8 cellular contexts compared by ENCODE assay signal in the genomic region with DNA sequence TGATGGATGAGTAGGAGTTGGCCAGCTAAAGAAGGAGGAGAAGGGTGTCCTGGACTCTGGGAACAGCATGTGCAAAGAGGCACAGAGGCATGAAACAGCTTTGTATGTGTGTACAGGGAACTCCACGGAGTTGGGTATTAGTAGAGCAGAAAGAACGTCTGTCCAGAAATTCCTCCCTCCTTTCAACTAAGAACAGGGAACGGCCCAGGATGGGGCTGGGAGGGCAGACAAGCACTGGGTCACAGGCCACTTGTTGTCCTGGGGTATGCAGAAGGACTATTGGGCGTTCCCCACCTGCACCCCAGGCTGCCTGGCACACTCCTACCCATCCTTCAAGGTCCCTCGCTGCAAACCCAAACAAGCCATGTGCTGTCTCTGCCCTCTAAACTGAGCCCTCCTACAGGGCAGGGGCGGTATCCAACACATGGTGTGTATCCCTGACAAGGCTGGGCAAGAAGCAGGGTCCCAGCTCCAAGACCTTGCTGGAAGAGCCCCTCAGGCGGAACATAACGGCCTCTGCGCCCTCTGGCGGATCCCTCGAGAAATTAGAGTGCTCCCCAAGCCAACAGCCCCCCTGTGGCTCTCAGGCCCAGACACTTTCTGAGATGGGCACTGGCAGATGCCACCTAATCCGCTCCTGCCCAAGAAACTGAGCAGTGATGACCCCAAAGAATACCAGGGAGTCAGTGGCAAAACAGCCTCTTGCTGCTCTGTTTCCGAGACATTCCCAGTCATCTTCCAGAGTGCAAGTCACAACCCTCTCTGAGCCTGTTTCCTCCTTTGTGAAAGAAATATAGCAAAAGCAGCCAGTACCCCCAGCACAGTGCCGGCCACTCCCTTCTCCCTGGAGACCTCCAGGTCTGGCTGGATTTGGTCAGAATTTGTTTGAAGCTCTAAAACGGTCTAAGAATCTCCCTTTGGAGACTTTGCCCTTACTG. TPM values are rescaled to one million over a fixed set of nuclear protein-coding genes. Genes with fewer than 3 reads are reported as not detected.
DNase-seq lines count a peak whose midpoint lies in the region; ATAC-seq and TF ChIP-seq lines count a peak whose summit lies in the region.

No MANE protein-coding gene starts in this region.

- POLR2A ChIA-PET in T-cell (lab: Charles Lee), result no interaction called here

- H3K36me3 Mint-ChIP-seq in HFFc6 (ENCODE audit: low read depth) (peaks cover 5% of the 10 kb centered on the region), T-cell (peaks cover 4% of the 10 kb centered on the region)

- CTCF ChIA-PET in T-cell (lab: Charles Lee), result interaction anchor here (0.6 to 1.0 kb wide), 4 partner anchors 111 to 161 kb away, joined by 3 read pairs; no protein-coding TSS in a partner anchor

- intact Hi-C loops in left colon (cut with DNase I, micrococcal nuclease) (no loop called here), tibial artery (cut with DNase I; ENCODE audit: low total_unique reads) (no loop called here)

- H3K27me3 Mint-ChIP-seq in HFFc6 (ENCODE audit: insufficient read depth), result peaks cover 25% of the 10 kb centered on the region
- peaks cover 45 to 80% of the 10 kb centered on the region in 2 donors for H3K27me3 Mint-ChIP-seq in T-cell

- H3K27ac Mint-ChIP-seq in HFFc6 (no peak overlapping the region), T-cell (no peak overlapping the region)

- H3K9me3 Mint-ChIP-seq in HFFc6 (peaks cover 9% of the 10 kb centered on the region), T-cell (peaks cover 0 to 3% (median 0%) of the 10 kb centered on the region in 3 donors)

- H3K4me3 ChIP-seq in astrocyte of the cerebellum (ENCODE audit: low read depth, low read length) (no peak overlapping the region), tibial artery (no peak overlapping the region)

- H3K27ac ChIP-seq in C4-2B (no peak overlapping the region), tibial artery (no peak overlapping the region)

- H3K4me1 Mint-ChIP-seq in HFFc6 (ENCODE audit: low read depth) (peaks cover 50% of the 10 kb centered on the region), T-cell (peaks cover 10 to 30% (median 11%) of the 10 kb centered on the region in 3 donors)

- H3K27me3 ChIP-seq in tibial artery, result peaks cover 0 to 96% of the 10 kb centered on the region in 2 donors

- in situ Hi-C loops in astrocyte of the cerebellum (cut with HindIII; ENCODE audit: low sequenced_read_pairs), result no loop called here

- peaks cover 0 to 3% (median 0%) of the 10 kb centered on the region in 3 donors for H3K9me3 ChIP-seq in tibial artery

- H3K36me3 ChIP-seq in tibial artery, result no peaks in the 10 kb centered on the region

- H3K4me1 ChIP-seq in tibial artery, result peaks cover 0 to 16% (median 15%) of the 10 kb centered on the region in 4 donors

- DNase-seq in HFFc6, result no peak
- DNase-seq in T-cell, result peak in 33 of 34 experiments; percentile 15 to 65 (median 47)
- peak; percentile 19 for DNase-seq in astrocyte of the cerebellum (ENCODE audit: low read depth)
- DNase-seq in left colon, result peak in 1 of 2 donors; percentile 67
- peak; percentile 25 to 48 for DNase-seq in stimulated activated CD8-positive, alpha-beta memory T cell treated with anti-CD3 and anti-CD28 coated beads, Interleukin-4, amount 100 ng/mL, for 1 hour (ENCODE audit: low read depth in 2 of 2, low spot score in 1 of 2)
- DNase-seq in tibial artery, result no peak

- peak overlapping the region; percentile 22; the same call in 1 of the 2 replicates for H3K4me3 Mint-ChIP-seq in HFFc6
- H3K4me3 Mint-ChIP-seq in T-cell, result peak overlapping the region in 2 of 3 donors; percentile 25 to 53

- peak; percentile 92 for TF ChIP-seq CTCF in C4-2B (conservative IDR thresholded peaks at IDR 0.05)
- peak; percentile 91 for TF ChIP-seq CTCF in HFFc6 (IDR thresholded peaks at IDR 0.05)
- TF ChIP-seq CTCF in astrocyte of the cerebellum (IDR thresholded peaks at IDR 0.05; ENCODE audit: low read depth, low read length, missing control alignments), result peak; percentile 80
- peak in 1 of 2 experiments; percentile 24 for TF ChIP-seq CTCF in tibial artery (IDR thresholded peaks at IDR 0.05)

- ATAC-seq in T-cell (replicated peaks in 1 of 4), result peak; percentile 47 to 75 (median 54)
- peak; percentile 51 for ATAC-seq in left colon
- ATAC-seq in HG03135 (IDR thresholded peaks at IDR 0.05; ENCODE audit: unreplicated experiment), result no peak

RNA-seq across cellular contexts. Expression of gene ELFN2, which starts 1.6 kb away (rescaled TPM):
- 1 to 10 TPM; 1.2 to 5.8 (median 1.4) TPM for total RNA-seq in HFFc6 (2021; fragmentation: NEBNext Ultra II Directional; extraction: Animal tissue kit (Norgen Biotek cat#: 25700))
- total RNA-seq in T-cell, result under 1 TPM; 0.09 to 0.88 (median 0.70) TPM
- under 1 TPM in 1 of 2 donors, not detected in 1; 0.20 TPM for total RNA-seq in left colon

RNA-seq across cellular contexts. Expression of gene MFNG, which starts 57.3 kb away (rescaled TPM):
- total RNA-seq in HFFc6 (2021; fragmentation: NEBNext Ultra II Directional; extraction: Animal tissue kit (Norgen Biotek cat#: 25700)), result not detected
- total RNA-seq in T-cell (100 to 1,000 TPM; 153 to 296 (median 268) TPM), left colon (10 to 100 TPM; 10.4 to 11.2 TPM)

Comparison
In these comparisons a context has a peak if more than half of its experiments do, and no peak if none do; other contexts are left out.
1. DNase-seq: peak in T-cell (33 of 34), astrocyte of the cerebellum (single experiment) and stimulated activated CD8-positive, alpha-beta memory T cell treated with anti-CD3 and anti-CD28 coated beads, Interleukin-4, amount 100 ng/mL, for 1 hour (2 of 2); none in HFFc6 (single experiment) and tibial artery (0 of 2).
2. RNA of gene MFNG, which starts 57.3 kb away (total RNA-seq): 153 to 296 TPM in T-cell; 10.4 to 11.2 TPM in left colon and not detected in HFFc6; every median in the first group is over 10 times any median in the second.